Comparison of ENCODE assay signal across 8 cellular contexts in the genomic region with DNA sequence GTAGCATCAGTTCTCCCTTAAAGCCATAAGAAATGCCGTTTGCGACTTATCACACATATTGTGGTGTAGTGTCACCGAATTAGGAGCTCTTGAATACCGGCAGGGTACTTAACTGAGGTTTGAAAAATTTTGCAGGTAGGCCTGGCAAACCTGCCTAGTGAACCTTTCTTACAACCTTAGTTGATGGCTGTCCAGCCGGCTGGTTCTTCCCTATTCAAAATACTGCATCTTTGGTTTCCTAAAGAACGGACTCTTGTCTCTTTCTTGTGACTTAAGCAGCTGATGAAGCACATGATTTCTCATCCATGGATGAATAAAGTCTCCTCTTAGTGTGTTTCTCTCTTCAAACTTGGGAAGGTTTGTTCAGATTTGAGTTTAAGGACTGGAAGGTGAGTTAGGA. TPM values are rescaled to one million over a fixed set of nuclear protein-coding genes. Genes with fewer than 3 reads are reported as not detected.
DNase-seq lines count a peak whose midpoint lies in the region; ATAC-seq and TF ChIP-seq lines count a peak whose summit lies in the region.

No MANE protein-coding gene starts in this region.

- ATAC-seq in Panc1 (no peak), HG03039 (IDR thresholded peaks at IDR 0.05; ENCODE audit: unreplicated experiment) (no peak), GM18867 (IDR thresholded peaks at IDR 0.05; ENCODE audit: unreplicated experiment) (no peak), HG02970 (IDR thresholded peaks at IDR 0.05; ENCODE audit: low FRiP score, unreplicated experiment) (no peak)

- H3K36me3 Mint-ChIP-seq in Caco-2 (ENCODE audit: insufficient read depth, unreplicated experiment), result peaks cover 27% of the 10 kb centered on the region
- peaks cover 1% of the 10 kb centered on the region for H3K36me3 Mint-ChIP-seq in osteocyte (ENCODE audit: unreplicated experiment)

- H3K27me3 ChIP-seq in Caco-2 (replicated peaks; ENCODE audit: control insufficient read depth, insufficient read depth, low read length), result no peaks in the 10 kb centered on the region
- no peaks in the 10 kb centered on the region for H3K27me3 ChIP-seq in Panc1 (ENCODE audit: control insufficient read depth, insufficient read depth, low read length)

- in situ Hi-C loops in Panc1 (cut with HindIII; ENCODE audit: low pct_unique_long_range_greater_than_20kb, low sequenced_read_pairs), result no loop called here

- H3K9me3 Mint-ChIP-seq in Caco-2 (ENCODE audit: unreplicated experiment) (no peaks in the 10 kb centered on the region), osteocyte (ENCODE audit: unreplicated experiment) (no peaks in the 10 kb centered on the region)

- POLR2A ChIA-PET in Caco-2 (lab: Charles Lee) (interaction anchor here (0.8 to 1.2 kb wide), 2 partner anchors 47 to 77 kb away, joined by 3 to 5 read pairs; a partner anchor contains a TSS), Panc1 (lab: Charles Lee) (no interaction called here)

- no TSS peak for BruUV-seq in Caco-2 (replicated peaks; lab: Mats Ljungman, UMichigan)
- TSS peak; percentile 65 for BruUV-seq in Panc1 (replicated peaks; lab: Mats Ljungman, UMichigan)

- intact Hi-C loops in Caco-2 (cut with micrococcal nuclease; ENCODE audit: unreplicated experiment), result loop anchor here (10.0 kb wide), 1 partner anchor 67 kb away; no protein-coding TSS in a partner anchor
- intact Hi-C loops in Panc1 (cut with micrococcal nuclease; ENCODE audit: unreplicated experiment), result no loop called here

- CTCF ChIA-PET in Caco-2 (lab: Charles Lee), result no interaction called here
- CTCF ChIA-PET in Panc1 (lab: Charles Lee), result no interaction called here

- peaks cover 20% of the 10 kb centered on the region for H3K4me1 ChIP-seq in Caco-2
- peaks cover 33% of the 10 kb centered on the region for H3K4me1 ChIP-seq in Panc1 (ENCODE audit: control insufficient read depth, insufficient read depth, low read length)

- peak overlapping the region; percentile 96 for H3K27ac Mint-ChIP-seq in Caco-2 (ENCODE audit: unreplicated experiment)
- H3K27ac Mint-ChIP-seq in osteocyte (ENCODE audit: unreplicated experiment), result peak overlapping the region; percentile 81

- H3K9me3 ChIP-seq in Caco-2 (no peaks in the 10 kb centered on the region), Panc1 (ENCODE audit: control insufficient read depth, insufficient read depth, low read depth, low read length) (no peaks in the 10 kb centered on the region)

- H3K4me3 ChIP-seq in Caco-2 (ENCODE audit: low read depth, low read length), result peak overlapping the region; percentile 86
- peak overlapping the region; percentile 85 to 99 for H3K4me3 ChIP-seq in Panc1 (ENCODE audit: low read depth in 2 of 2, low read length in 2 of 2)
- H3K4me3 ChIP-seq in epithelial cell of esophagus (ENCODE audit: low read length), result peak overlapping the region; percentile 94

- H3K27me3 Mint-ChIP-seq in Caco-2 (ENCODE audit: insufficient read depth, unreplicated experiment) (no peaks in the 10 kb centered on the region), osteocyte (ENCODE audit: unreplicated experiment) (no peaks in the 10 kb centered on the region)

- H3K4me3 Mint-ChIP-seq in Caco-2 (ENCODE audit: unreplicated experiment) (peak overlapping the region; percentile 91), osteocyte (ENCODE audit: unreplicated experiment) (peak overlapping the region; percentile 93)

- H3K4me1 Mint-ChIP-seq in Caco-2 (ENCODE audit: low read depth, unreplicated experiment) (peaks cover 13% of the 10 kb centered on the region), osteocyte (ENCODE audit: unreplicated experiment) (peaks cover 55% of the 10 kb centered on the region)

- DNase-seq in Caco-2 (no peak), Panc1 (ENCODE audit: low read depth, low spot score) (no peak), epithelial cell of esophagus (ENCODE audit: low read depth) (no peak), osteocyte (ENCODE audit: extremely low spot score, unreplicated experiment) (no peak), NCI-H1092 (lab: John Stamatoyannopoulos, UW) (no peak)

- peak overlapping the region; percentile 90 for H3K27ac ChIP-seq in Panc1 (ENCODE audit: low read length)

- TF ChIP-seq CTCF in Caco-2 (IDR thresholded peaks at IDR 0.05; ENCODE audit: insufficient read depth in 1 of 2, low read depth in 1 of 2, low read length in 1 of 2, severe bottlenecking in 1 of 2, unreplicated experiment in 1 of 2), result no peak
- no peak for TF ChIP-seq CTCF in Panc1 (IDR thresholded peaks at IDR 0.05)
- TF ChIP-seq CTCF in epithelial cell of esophagus (IDR thresholded peaks at IDR 0.05; ENCODE audit: insufficient read depth, low read depth, low read length, missing control alignments), result no peak
- no peak for TF ChIP-seq CTCF in osteocyte (IDR thresholded peaks at IDR 0.05)

- no peaks in the 10 kb centered on the region for H3K36me3 ChIP-seq in Caco-2 (ENCODE audit: control insufficient read depth, insufficient read depth, low read length)
- no peaks in the 10 kb centered on the region; the same call in 1 of the 2 replicates for H3K36me3 ChIP-seq in Panc1 (ENCODE audit: control insufficient read depth, insufficient read depth, low read length)

RNA-seq across cellular contexts. Expression of a gene that starts 1.5 kb away (rescaled TPM):
- total RNA-seq in Caco-2 (2022) (262 and 284 TPM in 2 replicates), Panc1 (2021; ENCODE audit: unreplicated experiment) (386 TPM), osteocyte (265 and 284 TPM in 2 replicates)
- 429 TPM for polyA plus RNA-seq in Panc1 (2012; ENCODE audit: insufficient read length)
